In the genomic region with DNA sequence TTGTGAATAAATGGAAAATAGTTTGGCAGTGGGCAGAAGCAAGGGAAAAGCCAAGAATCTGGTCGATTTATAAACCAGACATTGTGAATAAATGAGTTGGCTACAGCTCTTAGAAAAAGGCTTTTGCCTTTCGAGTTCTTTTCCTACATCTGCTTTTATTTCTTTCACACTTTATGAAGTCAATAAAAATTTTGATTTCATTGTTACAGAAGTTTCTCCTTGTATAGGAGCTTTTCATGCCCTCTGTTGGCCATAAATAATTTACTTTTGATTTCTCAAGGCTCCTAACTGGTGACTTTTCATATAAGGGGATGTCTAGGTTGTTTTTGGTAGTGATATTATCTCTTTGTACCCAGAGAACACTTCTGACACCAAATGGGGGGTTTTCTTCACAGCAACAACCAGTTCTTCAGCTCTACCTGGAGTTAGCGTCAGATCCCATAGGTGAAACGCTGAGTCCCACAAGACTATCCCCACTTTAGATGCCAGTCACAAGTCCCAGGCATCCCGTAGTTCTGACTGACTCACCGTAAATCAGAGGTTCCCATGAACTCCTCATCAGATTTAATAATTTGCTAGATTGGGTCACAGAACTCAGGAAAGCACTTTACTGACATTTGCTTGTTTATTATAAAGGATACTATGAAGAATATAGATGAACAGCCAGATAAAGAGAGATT, we compare ENCODE assay signal across 14 cellular contexts.
DNase-seq lines count a peak whose midpoint lies in the region; ATAC-seq and TF ChIP-seq lines count a peak whose summit lies in the region.
"Had no signal": no experiment of that assay in that cellular context is flagged by ENCODE, and none has a peak within 500 bp of the region (broad histone marks: within the 10 kb centered on the region; RNA-seq: fewer than 3 reads in every experiment).

No MANE protein-coding gene starts in this region.

- no peaks in the 10 kb centered on the region for H3K36me3 Mint-ChIP-seq in nephron (ENCODE audit: low read depth)
- H3K36me3 Mint-ChIP-seq: CD4-positive, alpha-beta memory T cell had no signal

- no peaks in the 10 kb centered on the region for H3K9me2 ChIP-seq in OCI-LY7 (ENCODE audit: insufficient read depth, low read length)

- H2AFZ ChIP-seq in OCI-LY7 (ENCODE audit: low read length), result no peak overlapping the region

- peaks cover 8% of the 10 kb centered on the region for H3K4me1 Mint-ChIP-seq in nephron
- H3K4me1 Mint-ChIP-seq: CD4-positive, alpha-beta memory T cell had no signal

- H3K4me3 ChIP-seq in OCI-LY7 (ENCODE audit: low read depth, low read length, poor library complexity, severe bottlenecking) (no peak overlapping the region), epithelial cell of proximal tubule (ENCODE audit: low read depth, low read length) (peak overlapping the region; percentile 32), tibial nerve (no peak overlapping the region), H7 (ENCODE audit: insufficient read depth, low read depth, low read length) (no peak overlapping the region)
- H3K4me3 ChIP-seq: lung had no signal

- peaks cover 86% of the 10 kb centered on the region for H3K79me2 ChIP-seq in OCI-LY7 (ENCODE audit: insufficient read depth, low read depth, low read length)

- no peaks in the 10 kb centered on the region for H3K27me3 Mint-ChIP-seq in nephron (ENCODE audit: low read depth)

- H4K20me1 ChIP-seq in OCI-LY7 (ENCODE audit: insufficient read depth, low read length), result no peaks in the 10 kb centered on the region

- peak overlapping the region; percentile 67 to 88 (median 88) for H3K27ac Mint-ChIP-seq in nephron
- H3K27ac Mint-ChIP-seq: CD4-positive, alpha-beta memory T cell had no signal

- H3K9me3 ChIP-seq in OCI-LY7 (ENCODE audit: low read length), result no peaks in the 10 kb centered on the region
- H3K9me3 ChIP-seq in tibial nerve, result no peaks in the 10 kb centered on the region

- TF ChIP-seq EP300 in tibial nerve (IDR thresholded peaks at IDR 0.05), result no peak

- POLR2A ChIA-PET in OCI-LY7 (lab: Charles Lee), result interaction anchor here (0.6 to 5.4 kb wide), 4 partner anchors 9 to 107 kb away, joined by 3 to 65 read pairs (median 4); no protein-coding TSS in a partner anchor

- H3K27ac ChIP-seq in OCI-LY7 (ENCODE audit: low read depth, low read length, poor library complexity, severe bottlenecking) (peak overlapping the region; percentile 11), tibial nerve (peak overlapping the region; percentile 23 to 85 (median 58))

- no peaks in the 10 kb centered on the region for H3K9me3 Mint-ChIP-seq in nephron
- H3K9me3 Mint-ChIP-seq: CD4-positive, alpha-beta memory T cell had no signal

- TF ChIP-seq CTCF in OCI-LY7 (conservative IDR thresholded peaks at IDR 0.05; ENCODE audit: low read length) (peak; percentile 56; the same call in 1 of the 2 replicates), epithelial cell of proximal tubule (conservative IDR thresholded peaks at IDR 0.05; ENCODE audit: low read depth, low read length) (peak; percentile 14), nephron (IDR thresholded peaks at IDR 0.05; ENCODE audit: unreplicated experiment in 3 of 3) (no peak), tibial nerve (IDR thresholded peaks at IDR 0.05) (no peak)

- no peak for ATAC-seq in GM19395 (IDR thresholded peaks at IDR 0.05; ENCODE audit: unreplicated experiment)
- ATAC-seq: HCT116 had no signal

- H3K4me2 ChIP-seq in OCI-LY7 (ENCODE audit: low read length), result peak overlapping the region; percentile 13

- CTCF ChIA-PET in OCI-LY7 (lab: Charles Lee; ENCODE audit: unreplicated experiment), result no interaction called here

- no peak overlapping the region for H3K4me3 Mint-ChIP-seq in nephron
- H3K4me3 Mint-ChIP-seq: CD4-positive, alpha-beta memory T cell had no signal

- no peaks in the 10 kb centered on the region for H3K27me3 ChIP-seq in tibial nerve
- H3K27me3 ChIP-seq in H7 (ENCODE audit: control insufficient read depth, insufficient read depth, low read length), result no peaks in the 10 kb centered on the region

- no peak for DNase-seq in OCI-LY7 (ENCODE audit: low spot score)
- peak; percentile 74 for DNase-seq in epithelial cell of proximal tubule (ENCODE audit: low read depth)
- DNase-seq in tibial nerve (ENCODE audit: low spot score in 2 of 2), result no peak
- DNase-seq in H7, result no peak
- no peak for DNase-seq in NCI-H2107 treated with DMSO at 0.1 percent for 48 hours (lab: John Stamatoyannopoulos, UW; ENCODE audit: unreplicated experiment)
- DNase-seq: activated effector memory CD4-positive, alpha-beta T cell treated with anti-CD3 and anti-CD28 coated beads, Interleukin-2, amount 50 U/mL, for 16 hours; CD4-positive, alpha-beta memory T cell; hippocampal formation; NCI-H187; stimulated activated CD8-positive, alpha-beta memory T cell treated with anti-CD3 and anti-CD28 coated beads, Interleukin-4, amount 100 ng/mL, for 48 hours had no signal

- H3K4me1 ChIP-seq in OCI-LY7 (ENCODE audit: insufficient read depth, low read length, poor library complexity, severe bottlenecking) (peaks cover 62% of the 10 kb centered on the region), tibial nerve (peaks cover 3 to 98% (median 46%) of the 10 kb centered on the region in 4 donors)

- WGBS in tibial nerve, 2 donors, result 62 to 63% methylated on average over 6 of the region's 6 CpGs

- peaks cover 23% of the 10 kb centered on the region for H3K36me3 ChIP-seq in OCI-LY7 (ENCODE audit: insufficient read depth, low read length)
- H3K36me3 ChIP-seq in tibial nerve, result no peaks in the 10 kb centered on the region
- no peaks in the 10 kb centered on the region for H3K36me3 ChIP-seq in H7 (replicated peaks; ENCODE audit: control insufficient read depth, insufficient read depth, low read length)

- intact Hi-C loops in OCI-LY7 (cut with micrococcal nuclease; ENCODE audit: unreplicated experiment), result no loop called here

- no TSS peak for BruUV-seq in OCI-LY7 (replicated peaks; lab: Mats Ljungman, UMichigan)

- TF ChIP-seq POLR2A in tibial nerve (IDR thresholded peaks at IDR 0.05), result no peak

Comparison
In these comparisons a context has a peak if more than half of its experiments do, and no peak if none do; other contexts are left out.
1. CTCF ChIP-seq: peak in OCI-LY7 (single experiment) and epithelial cell of proximal tubule (single experiment); none in nephron (0 of 3) and tibial nerve (0 of 5).